22 cellular contexts compared by ENCODE assay signal in the genomic region with DNA sequence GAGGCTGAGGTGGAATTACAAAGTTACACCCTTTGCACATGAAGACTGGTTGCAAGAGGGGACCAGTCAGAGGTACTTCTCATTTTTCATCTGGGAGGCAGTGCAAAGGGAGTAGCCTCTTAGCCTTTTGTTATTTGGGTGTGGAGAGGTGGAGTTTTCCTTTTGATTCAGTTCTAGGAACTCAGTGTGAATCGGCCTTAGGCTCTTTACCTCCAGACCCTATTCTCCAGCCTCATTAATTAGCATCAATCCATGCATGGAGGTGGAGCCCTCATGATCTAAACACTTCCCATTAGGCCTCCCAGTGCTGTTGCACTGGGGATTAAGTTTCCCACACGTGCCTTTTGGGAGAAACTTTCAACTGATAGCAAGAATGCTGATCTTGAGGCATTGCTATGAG.
"Had no signal": no experiment of that assay in that cellular context is flagged by ENCODE, and none has a peak within 500 bp of the region (broad histone marks: within the 10 kb centered on the region; RNA-seq: fewer than 3 reads in every experiment).

No MANE protein-coding gene starts in this region.

- H3K36me3 Mint-ChIP-seq: naive B cell had no signal

- H3K4me3 Mint-ChIP-seq: mesothelial cell of epicardium; naive B cell; naive thymus-derived CD8-positive, alpha-beta T cell had no signal

- H3K4me1 Mint-ChIP-seq: mesothelial cell of epicardium; naive B cell; naive thymus-derived CD8-positive, alpha-beta T cell had no signal

- DNase-seq: colonic mucosa; dermis blood vessel endothelial cell; dorsolateral prefrontal cortex; effector CD4-positive, alpha-beta T cell; effector memory CD4-positive, alpha-beta T cell; esophagus squamous epithelium; foreskin fibroblast; foreskin melanocyte; gastrocnemius medialis; glutamatergic neuron; head of caudate nucleus; heart right ventricle; hippocampal formation; left cardiac atrium; left lung; left ventricle myocardium superior; lower lobe of right lung; mesenchymal stem cell; mucosa of descending colon; naive B cell; naive thymus-derived CD8-positive, alpha-beta T cell had no signal

- H3K27ac Mint-ChIP-seq: mesothelial cell of epicardium; naive B cell; naive thymus-derived CD8-positive, alpha-beta T cell had no signal

- H3K27me3 Mint-ChIP-seq: naive B cell had no signal

- ATAC-seq: gastrocnemius medialis; heart right ventricle; left cardiac atrium; left lung; left ventricle myocardium superior; lower lobe of right lung; mucosa of descending colon; naive thymus-derived CD8-positive, alpha-beta T cell had no signal
